In genomic region chr1:78071696-78072095, GRCh38 we compare ENCODE assay signal across 15 cellular contexts. TPM values are rescaled to one million over a fixed set of nuclear protein-coding genes. Genes with fewer than 3 reads are reported as not detected.
A peak's percentile ranks its signal among the peaks of the same experiment; 100 is the strongest.
DNase-seq lines count a peak whose midpoint lies in the region; ATAC-seq, FAIRE-seq and TF ChIP-seq lines count a peak whose summit lies in the region.
"Had no signal": no experiment of that assay in that cellular context is flagged by ENCODE, and none has a peak within 500 bp of the region (broad histone marks: within the 10 kb centered on the region; RNA-seq: fewer than 3 reads in every experiment).

No MANE protein-coding gene starts in this region.

- RAD21 ChIA-PET in HCT116 (lab: Charles Lee; ENCODE audit: low non-redundant PET in 1 of 2, low total read pairs in 2 of 2, uncharacterized antibody in 2 of 2, unreplicated experiment in 2 of 2) = no interaction called here

- H2AFZ ChIP-seq in SK-N-SH (ENCODE audit: low read depth) (no peak overlapping the region), HCT116 (ENCODE audit: low read depth, low read length, poor library complexity, severe bottlenecking) (peak overlapping the region; percentile 75), osteoblast (ENCODE audit: low read length) (no peak overlapping the region)

- WGBS in SK-N-SH (ENCODE audit: low lambda C conversion rate) = 63% methylated on average over 5 of the region's 5 CpGs

- peaks cover 16% of the 10 kb centered on the region for H3F3A ChIP-seq in SK-N-SH (replicated peaks; ENCODE audit: insufficient read depth)

- H4K20me1 ChIP-seq in SK-N-SH (ENCODE audit: insufficient read depth) (no peaks in the 10 kb centered on the region), HCT116 (ENCODE audit: insufficient read depth) (no peaks in the 10 kb centered on the region), osteoblast (ENCODE audit: insufficient read depth, low read length) (no peaks in the 10 kb centered on the region)
- H4K20me1 ChIP-seq: BLaER1 had no signal

- no peaks in the 10 kb centered on the region for H3K9me2 ChIP-seq in SK-N-SH
- H3K9me2 ChIP-seq in HCT116 (ENCODE audit: insufficient read depth) = no peaks in the 10 kb centered on the region

- no peak for DNase-seq in SK-N-SH
- DNase-seq in HCT116 (ENCODE audit: low read depth, low spot score) = no peak
- peak; percentile 97 for DNase-seq in bronchial epithelial cell (ENCODE audit: low read depth)
- DNase-seq in osteoblast (ENCODE audit: insufficient read length, low spot score, missing footprints) = no peak
- DNase-seq in posterior vena cava (ENCODE audit: low spot score) = no peak
- DNase-seq: CD8-positive, alpha-beta memory T cell; MG63; NCI-H1105 treated with DMSO at 0.1 percent for 48 hours; NCI-H2029 treated with DMSO at 0.1 percent for 48 hours; NCI-H524 had no signal

- H3K4me3 ChIP-seq in SK-N-SH (ENCODE audit: low read depth in 2 of 2, low read length in 1 of 2) = no peak overlapping the region
- no peak overlapping the region for H3K4me3 ChIP-seq in HCT116 (replicated peaks in 1 of 2; ENCODE audit: low read depth in 1 of 2, low read length in 2 of 2)
- H3K4me3 ChIP-seq in bronchial epithelial cell (ENCODE audit: low read depth, low read length) = no peak overlapping the region
- no peak overlapping the region for H3K4me3 ChIP-seq in osteoblast (ENCODE audit: insufficient read depth, low read length)
- H3K4me3 ChIP-seq: BLaER1, MG63 had no signal

- TF ChIP-seq RAD21 in SK-N-SH (IDR thresholded peaks at IDR 0.05; ENCODE audit: low read length) = no peak
- TF ChIP-seq RAD21 in HCT116 (IDR thresholded peaks at IDR 0.05; ENCODE audit: low read depth) = no peak

- TF ChIP-seq CTCF in SK-N-SH (IDR thresholded peaks at IDR 0.05) = no peak
- TF ChIP-seq CTCF in HCT116 (IDR thresholded peaks at IDR 0.05 in 2 of 3, conservative IDR thresholded peaks at IDR 0.05 in 1 of 3; ENCODE audit: borderline replicate concordance in 1 of 3, insufficient read depth in 1 of 3, low read depth in 2 of 3, low read length in 2 of 3) = no peak
- TF ChIP-seq CTCF in bronchial epithelial cell (IDR thresholded peaks at IDR 0.05; ENCODE audit: insufficient read depth, low read length, severe bottlenecking) = no peak
- no peak for TF ChIP-seq CTCF in osteoblast (IDR thresholded peaks at IDR 0.05; ENCODE audit: extremely low read depth, low read depth, low read length)

- CTCF ChIA-PET in SK-N-SH (lab: Yijun Ruan, JAX) = no interaction called here
- CTCF ChIA-PET in HCT116 (lab: Charles Lee) = no interaction called here

- H3K79me2 ChIP-seq in SK-N-SH (ENCODE audit: insufficient read depth) (no peaks in the 10 kb centered on the region), HCT116 (ENCODE audit: insufficient read depth, low read length) (no peaks in the 10 kb centered on the region), osteoblast (ENCODE audit: insufficient read depth, low read length) (no peaks in the 10 kb centered on the region)

- H3K4me2 ChIP-seq in SK-N-SH (peak overlapping the region; percentile 23; the same call in 1 of the 2 replicates), HCT116 (ENCODE audit: low read length) (no peak overlapping the region), osteoblast (ENCODE audit: insufficient read depth, low read length) (no peak overlapping the region)
- H3K4me2 ChIP-seq: BLaER1 had no signal

- H3K36me3 ChIP-seq in SK-N-SH (replicated peaks in 1 of 2; ENCODE audit: control insufficient read depth in 1 of 2, insufficient read depth in 2 of 2, low read length in 1 of 2) = no peaks in the 10 kb centered on the region
- H3K36me3 ChIP-seq in HCT116 (ENCODE audit: control insufficient read depth in 1 of 2, insufficient read depth in 2 of 2, low read length in 2 of 2) = no peaks in the 10 kb centered on the region
- H3K36me3 ChIP-seq in bronchial epithelial cell (ENCODE audit: control insufficient read depth, insufficient read depth, low read length) = no peaks in the 10 kb centered on the region
- no peaks in the 10 kb centered on the region for H3K36me3 ChIP-seq in osteoblast (ENCODE audit: insufficient read depth, low read length)
- H3K36me3 ChIP-seq: BLaER1, MG63 had no signal

- H3K4me1 ChIP-seq in SK-N-SH (ENCODE audit: control insufficient read depth in 1 of 2, insufficient read depth in 2 of 2, low read depth in 1 of 2, low read length in 1 of 2) (peaks cover 0 to 19% of the 10 kb centered on the region in 2 experiments; a peak in 1 of 4 replicates), HCT116 (ENCODE audit: control insufficient read depth in 1 of 2, insufficient read depth in 2 of 2, low read length in 2 of 2) (peaks cover 9 to 17% of the 10 kb centered on the region in 2 experiments), osteoblast (ENCODE audit: insufficient read depth, low read length) (peaks cover 21% of the 10 kb centered on the region)
- H3K4me1 ChIP-seq: BLaER1 had no signal

- POLR2A ChIA-PET in SK-N-SH (lab: Yijun Ruan, JAX) (no interaction called here), HCT116 (lab: Charles Lee) (no interaction called here)

- H3K27me3 ChIP-seq in SK-N-SH (ENCODE audit: insufficient read depth) (no peaks in the 10 kb centered on the region), HCT116 (ENCODE audit: insufficient read depth, low read length) (no peaks in the 10 kb centered on the region), bronchial epithelial cell (ENCODE audit: control insufficient read depth, insufficient read depth, low read length) (no peaks in the 10 kb centered on the region), osteoblast (ENCODE audit: insufficient read depth, low read length) (no peaks in the 10 kb centered on the region)
- H3K27me3 ChIP-seq: BLaER1, MG63 had no signal

- no peak overlapping the region for H3K9ac ChIP-seq in SK-N-SH
- no peak overlapping the region for H3K9ac ChIP-seq in HCT116 (ENCODE audit: low read length)
- H3K9ac ChIP-seq: BLaER1 had no signal

- no peaks in the 10 kb centered on the region for H3K9me3 ChIP-seq in SK-N-SH
- no peaks in the 10 kb centered on the region for H3K9me3 ChIP-seq in HCT116 (ENCODE audit: control insufficient read depth in 1 of 2, insufficient read depth in 1 of 2, low read depth in 1 of 2, low read length in 2 of 2)
- no peaks in the 10 kb centered on the region for H3K9me3 ChIP-seq in osteoblast (ENCODE audit: low read depth, low read length)
- H3K9me3 ChIP-seq: BLaER1, MG63 had no signal

- FAIRE-seq in bronchial epithelial cell (lab: Jason Lieb, UNC) = no peak

- H3K27ac ChIP-seq in SK-N-SH (ENCODE audit: low read depth in 2 of 2, low read length in 1 of 2) (peak overlapping the region in 1 of 2 experiments; percentile 84; a peak in 2 of 4 replicates), HCT116 (ENCODE audit: low read depth, low read length) (no peak overlapping the region), osteoblast (ENCODE audit: low read depth, low read length) (peak overlapping the region; percentile 21)
- H3K27ac ChIP-seq: 22Rv1, BLaER1 had no signal

- no peak for TF ChIP-seq POLR2A in HCT116 (IDR thresholded peaks at IDR 0.05; ENCODE audit: borderline replicate concordance, extremely low read depth, insufficient read depth, insufficient read length)

- no peak for TF ChIP-seq EP300 in SK-N-SH (IDR thresholded peaks at IDR 0.05; ENCODE audit: borderline replicate concordance in 1 of 2, low read depth in 1 of 2, low read length in 1 of 2)

- ATAC-seq in SK-N-SH treated with all-trans-retinoic acid at 6 μM for 48 hours (no peak), HCT116 (no peak), HG03139 (IDR thresholded peaks at IDR 0.05; ENCODE audit: unreplicated experiment) (no peak), HG03469 (IDR thresholded peaks at IDR 0.05; ENCODE audit: unreplicated experiment) (no peak)

- no TSS peak for BruUV-seq in HCT116 (replicated peaks; lab: Mats Ljungman, UMichigan)

- intact Hi-C loops in HCT116 (cut with micrococcal nuclease) (no loop called here), posterior vena cava (cut with DNase I) (no loop called here)

TF ChIP-seq in SK-N-SH, 30 proteins besides CTCF, POLR2A, EP300 and RAD21 (continues in another document):
- TF ChIP-seq GABPA (IDR thresholded peaks at IDR 0.05; ENCODE audit: low read depth) (no peak), YY1 (IDR thresholded peaks at IDR 0.05; ENCODE audit: low read depth) (no peak), USF2 (IDR thresholded peaks at IDR 0.05; ENCODE audit: borderline replicate concordance, low read depth, low read length) (no peak)

TF ChIP-seq in SK-N-SH treated with all-trans-retinoic acid at 6 μM for 48 hours, 23 proteins besides CTCF, POLR2A, EP300 and RAD21 (continues in another document):
- no peak for TF ChIP-seq POU6F1 (CRISPR knock-in tag; IDR thresholded peaks at IDR 0.05; ENCODE audit: borderline replicate concordance, low read depth)

TF ChIP-seq in HCT116, 20 proteins besides CTCF, POLR2A, EP300 and RAD21 (continues in another document):
- TF ChIP-seq ZFX (IDR thresholded peaks at IDR 0.05) = no peak
- no peak for TF ChIP-seq YY1 (IDR thresholded peaks at IDR 0.05; ENCODE audit: extremely low read depth, insufficient replicate concordance, low read depth, low read length)
- TF ChIP-seq EZH2 (IDR thresholded peaks at IDR 0.05) = no peak
- no peak for TF ChIP-seq JUND (IDR thresholded peaks at IDR 0.05)

RNA-seq across cellular contexts. Expression of gene GIPC2, which starts 25.9 kb away (rescaled TPM):
- 0.02 TPM in 1 of 2 replicates, not detected in the other for polyA plus RNA-seq in SK-N-SH (2012; rRNA removed)
- polyA plus RNA-seq in SK-N-SH (2012; cell fraction: cytosol; rRNA removed) = 0.04 TPM in 2 replicates
- polyA plus RNA-seq in SK-N-SH (2012; cell fraction: nucleus; rRNA removed) = not detected in 2 replicates
- total RNA-seq in HCT116 (2021; ENCODE audit: unreplicated experiment) = 0.07 TPM
- polyA plus RNA-seq in HCT116 (2012) = 0.01 TPM in 1 of 2 replicates, not detected in the other
- total RNA-seq in bronchial epithelial cell = 0.38 and 1.1 TPM in 2 replicates
- total RNA-seq in osteoblast = 0.29 and 0.36 TPM in 2 replicates
- total RNA-seq in posterior vena cava = 1 to 10 TPM; 3.0 to 8.4 TPM
